Comparison of ENCODE assay signal across 24 cellular contexts in genomic region chr12:131057211-131057721, GRCh38.
A peak's percentile ranks its signal among the peaks of the same experiment; 100 is the strongest.
DNase-seq lines count a peak whose midpoint lies in the region; ATAC-seq and TF ChIP-seq lines count a peak whose summit lies in the region.
"Had no signal": no experiment of that assay in that cellular context is flagged by ENCODE, and none has a peak within 500 bp of the region (broad histone marks: within the 10 kb centered on the region; RNA-seq: fewer than 3 reads in every experiment).

No MANE protein-coding gene starts in this region.

- H3K4me1 Mint-ChIP-seq in osteocyte (ENCODE audit: unreplicated experiment): peaks cover 3% of the 10 kb centered on the region

- no peaks in the 10 kb centered on the region for H3K9me3 Mint-ChIP-seq in osteocyte (ENCODE audit: unreplicated experiment)
- H3K9me3 Mint-ChIP-seq: activated CD8-positive, alpha-beta T cell treated with anti-CD3 and anti-CD28 coated beads for 36 hours; nephron progenitor cell had no signal

- H3K36me3 ChIP-seq in Peyer's patch (no peaks in the 10 kb centered on the region), testis (ENCODE audit: low read depth, missing control alignments) (no peaks in the 10 kb centered on the region)

- H3K4me3 ChIP-seq in Peyer's patch: no peak overlapping the region
- H3K4me3 ChIP-seq in testis: no peak overlapping the region
- H3K4me3 ChIP-seq: skin epidermis had no signal

- H3K4me1 ChIP-seq in Peyer's patch (no peaks in the 10 kb centered on the region), testis (no peaks in the 10 kb centered on the region)

- H3K27ac ChIP-seq in Peyer's patch (no peak overlapping the region), testis (no peak overlapping the region)
- H3K27ac ChIP-seq: skin epidermis had no signal

- no peak for ATAC-seq in GM21515 (IDR thresholded peaks at IDR 0.05; ENCODE audit: unreplicated experiment)
- ATAC-seq: activated CD8-positive, alpha-beta T cell treated with anti-CD3 and anti-CD28 coated beads for 36 hours had no signal

- DNase-seq in NCI-H748 (lab: John Stamatoyannopoulos, UW; ENCODE audit: unreplicated experiment): peak; percentile 49
- DNase-seq in NCI-H748 treated with DMSO at 0.1 percent for 48 hours (lab: John Stamatoyannopoulos, UW): no peak
- peak in 2 of 3 donors; percentile 35 to 39 for DNase-seq in Peyer's patch
- peak; percentile 60 for DNase-seq in medulla oblongata (ENCODE audit: extremely low spot score)
- peak; percentile 12 for DNase-seq in testis
- no peak for DNase-seq in osteocyte (ENCODE audit: extremely low spot score, unreplicated experiment)
- no peak for DNase-seq in NCI-H128 (lab: John Stamatoyannopoulos, UW; ENCODE audit: unreplicated experiment)
- DNase-seq: 8988T; activated CD4-positive, CD25-positive, alpha-beta regulatory T cell; activated CD8-positive, alpha-beta T cell treated with anti-CD3 and anti-CD28 coated beads for 36 hours; activated naive CD4-positive, alpha-beta T cell treated with Interleukin-2 at 50 U/mL for 16 hours; activated T-cell treated with anti-CD3 and anti-CD28 coated beads for 4 hours; AML-193; dermis blood vessel endothelial cell; DND-41; GOT3; NCI-H1092 treated with DMSO at 0.1 percent for 48 hours; NCI-H2081; NCI-H510A; nephron progenitor cell; stimulated activated CD4-positive, alpha-beta T cell treated with anti-CD3 and anti-CD28 coated beads, Interleukin-1b, Interleukin-23, amount 100 ng/mL, for 48 hours; T1000 had no signal

- H3K27ac Mint-ChIP-seq in osteocyte (ENCODE audit: unreplicated experiment): no peak overlapping the region
- H3K27ac Mint-ChIP-seq: activated CD8-positive, alpha-beta T cell treated with anti-CD3 and anti-CD28 coated beads for 36 hours had no signal

- intact Hi-C loops in testis (cut with DNase I; ENCODE audit: low total_unique reads): no loop called here

- WGBS in testis, 2 donors: 85 to 91% methylated on average over 25 of the region's 25 CpGs

- H3K9me3 ChIP-seq in Peyer's patch (no peaks in the 10 kb centered on the region), testis (no peaks in the 10 kb centered on the region)

- TF ChIP-seq POLR2A in Peyer's patch (IDR thresholded peaks at IDR 0.05) (no peak), testis (IDR thresholded peaks at IDR 0.05) (no peak)

- no peaks in the 10 kb centered on the region for H3K36me3 Mint-ChIP-seq in osteocyte (ENCODE audit: unreplicated experiment)

- TF ChIP-seq CTCF in Peyer's patch (IDR thresholded peaks at IDR 0.05) (no peak), testis (IDR thresholded peaks at IDR 0.05) (no peak), osteocyte (IDR thresholded peaks at IDR 0.05) (no peak)

- peaks cover 7% of the 10 kb centered on the region for H3K27me3 Mint-ChIP-seq in osteocyte (ENCODE audit: unreplicated experiment)

- H3K27me3 ChIP-seq in Peyer's patch (no peaks in the 10 kb centered on the region), testis (no peaks in the 10 kb centered on the region)

- no peak overlapping the region for H3K4me3 Mint-ChIP-seq in osteocyte (ENCODE audit: unreplicated experiment)
- H3K4me3 Mint-ChIP-seq: activated CD8-positive, alpha-beta T cell treated with anti-CD3 and anti-CD28 coated beads for 36 hours; nephron progenitor cell had no signal

Comparison
In these comparisons a context has a peak if more than half of its experiments do, and no peak if none do; other contexts are left out.
1. DNase-seq: peak in NCI-H748 (single experiment), Peyer's patch (2 of 3), medulla oblongata (single experiment) and testis (single experiment); none in NCI-H748 treated with DMSO at 0.1 percent for 48 hours (single experiment), osteocyte (single experiment) and NCI-H128 (single experiment).